26 cellular contexts compared by ENCODE assay signal in the genomic region with DNA sequence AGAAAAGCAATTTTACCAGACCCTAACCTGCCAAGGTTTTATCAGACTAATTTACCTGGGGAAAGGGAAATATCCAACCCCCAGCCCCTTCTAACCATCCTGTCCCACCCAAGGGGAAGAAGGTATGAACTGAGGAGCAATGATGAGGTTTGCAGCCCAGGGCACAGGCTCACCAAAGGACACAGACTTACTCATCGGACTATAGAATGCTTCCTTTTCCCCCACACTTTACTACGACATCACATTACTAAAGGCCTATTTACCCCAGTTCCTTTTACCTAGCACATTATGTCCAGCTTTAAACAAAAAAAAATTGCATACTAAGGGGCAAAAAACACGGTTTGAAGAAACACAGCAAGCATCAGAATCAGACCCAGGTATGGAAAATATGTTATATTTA.
DNase-seq lines count a peak whose midpoint lies in the region; ATAC-seq, FAIRE-seq and TF ChIP-seq lines count a peak whose summit lies in the region.
"Had no signal": no experiment of that assay in that cellular context is flagged by ENCODE, and none has a peak within 500 bp of the region (broad histone marks: within the 10 kb centered on the region; RNA-seq: fewer than 3 reads in every experiment).

No MANE protein-coding gene starts in this region.

- H3K4me1 Mint-ChIP-seq in activated T-cell treated with anti-CD3 and anti-CD28 coated beads, Interleukin-2, amount 50 U/mL, for 72 hours (ENCODE audit: low read depth), result no peaks in the 10 kb centered on the region
- H3K4me1 Mint-ChIP-seq: CD14-positive monocyte; CD8-positive, alpha-beta memory T cell; GM23338 had no signal

- H3K27me3 Mint-ChIP-seq in activated T-cell treated with anti-CD3 and anti-CD28 coated beads, Interleukin-2, amount 50 U/mL, for 72 hours (ENCODE audit: low read depth), result peaks cover 7% of the 10 kb centered on the region

- peaks cover 0 to 6% (median 1%) of the 10 kb centered on the region in 4 donors for H3K9me3 ChIP-seq in sigmoid colon
- H3K9me3 ChIP-seq: BE2C, HAP-1 had no signal

- H3K27ac ChIP-seq in foreskin keratinocyte (peak overlapping the region; percentile 59), sigmoid colon (no peak overlapping the region)
- H3K27ac ChIP-seq: A549; BLaER1 treated with 17β-estradiol and CSF1 and Interleukin-3, amounts not matched to agents 10 nM and 100 nM had no signal

- no peak overlapping the region for H3K4me3 ChIP-seq in epithelial cell of esophagus (ENCODE audit: low read length)
- H3K4me3 ChIP-seq in sigmoid colon, result no peak overlapping the region
- H3K4me3 ChIP-seq: A549; BLaER1 treated with 17β-estradiol and CSF1 and Interleukin-3, amounts not matched to agents 10 nM and 100 nM; GM12878; GM23338; HAP-1 had no signal

- H3K4me1 ChIP-seq in foreskin keratinocyte, result peaks cover 8% of the 10 kb centered on the region
- H3K4me1 ChIP-seq in sigmoid colon, result no peaks in the 10 kb centered on the region
- H3K4me1 ChIP-seq: A549; BE2C; BLaER1 treated with 17β-estradiol and CSF1 and Interleukin-3, amounts not matched to agents 10 nM and 100 nM; HAP-1 had no signal

- no peak for ATAC-seq in foreskin keratinocyte
- no peak for ATAC-seq in activated T-cell treated with anti-CD3 and anti-CD28 coated beads, Interleukin-2, amount 50 U/mL, for 72 hours (replicated peaks in 1 of 2)
- ATAC-seq: A549, GM12878, GM23338 had no signal

- no peak overlapping the region for H3K4me3 Mint-ChIP-seq in activated T-cell treated with anti-CD3 and anti-CD28 coated beads, Interleukin-2, amount 50 U/mL, for 72 hours
- H3K4me3 Mint-ChIP-seq: CD14-positive monocyte; CD4-positive, alpha-beta T cell; CD8-positive, alpha-beta memory T cell; GM23338 had no signal

- H3K27me3 ChIP-seq in foreskin keratinocyte (no peaks in the 10 kb centered on the region), sigmoid colon (no peaks in the 10 kb centered on the region)
- H3K27me3 ChIP-seq: BE2C; BLaER1 treated with 17β-estradiol and CSF1 and Interleukin-3, amounts not matched to agents 10 nM and 100 nM had no signal

- no peaks in the 10 kb centered on the region for H3K36me3 ChIP-seq in sigmoid colon
- H3K36me3 ChIP-seq: BE2C; BLaER1 treated with 17β-estradiol and CSF1 and Interleukin-3, amounts not matched to agents 10 nM and 100 nM; HAP-1 had no signal

- peaks cover 2 to 9% of the 10 kb centered on the region in 2 donors for H3K9me3 Mint-ChIP-seq in activated T-cell treated with anti-CD3 and anti-CD28 coated beads, Interleukin-2, amount 50 U/mL, for 72 hours

- H3K36me3 Mint-ChIP-seq in activated T-cell treated with anti-CD3 and anti-CD28 coated beads, Interleukin-2, amount 50 U/mL, for 72 hours (ENCODE audit: insufficient read depth in 2 of 2), result peaks cover 1 to 2% of the 10 kb centered on the region in 2 donors
- H3K36me3 Mint-ChIP-seq: CD14-positive monocyte; CD8-positive, alpha-beta memory T cell had no signal

- FAIRE-seq in HTR-8/SVneo (lab: Jason Lieb, UNC), result peak; percentile 51
- FAIRE-seq: A549, D721Med, GM12878, GM18507, H54 had no signal

- DNase-seq in EL (peak; percentile 57), HTR-8/SVneo (ENCODE audit: insufficient read length, low spot score) (no peak), epithelial cell of esophagus (ENCODE audit: low read depth) (peak; percentile 46), foreskin keratinocyte (no peak), sigmoid colon (no peak), NCI-H2107 treated with DMSO at 0.1 percent for 48 hours (lab: John Stamatoyannopoulos, UW; ENCODE audit: unreplicated experiment) (no peak), islet precursor cell (no peak)
- DNase-seq in activated T-cell treated with anti-CD3 and anti-CD28 coated beads, Interleukin-2, amount 50 U/mL, for 72 hours, result no peak
- DNase-seq: 8988T; ACHN; AML-193; BE2C; CD4-positive, alpha-beta T cell; CD8-positive, alpha-beta memory T cell; DMS 273 treated with DMSO at 0.1 percent for 48 hours; DMS79; GDM1 had no signal

- TF ChIP-seq CTCF in epithelial cell of esophagus (IDR thresholded peaks at IDR 0.05; ENCODE audit: insufficient read depth, low read depth, low read length, missing control alignments) (no peak), foreskin keratinocyte (conservative IDR thresholded peaks at IDR 0.05) (no peak), sigmoid colon (IDR thresholded peaks at IDR 0.05) (no peak)

- no peak for TF ChIP-seq EP300 in sigmoid colon (IDR thresholded peaks at IDR 0.05)

- H3K27ac Mint-ChIP-seq in activated T-cell treated with anti-CD3 and anti-CD28 coated beads, Interleukin-2, amount 50 U/mL, for 72 hours, result no peak overlapping the region
- H3K27ac Mint-ChIP-seq: CD14-positive monocyte; CD4-positive, alpha-beta T cell; CD8-positive, alpha-beta memory T cell; GM23338 had no signal

- 80 to 87% methylated on average over 3 of the region's 3 CpGs for WGBS in sigmoid colon, 2 donors

- no peak for TF ChIP-seq POLR2A in sigmoid colon (IDR thresholded peaks at IDR 0.05)

- intact Hi-C loops in sigmoid colon (cut with DNase I), result no loop called here

Comparison
In these comparisons a context has a peak if more than half of its experiments do, and no peak if none do; other contexts are left out.
1. DNase-seq: peak in EL (single experiment) and epithelial cell of esophagus (single experiment); none in HTR-8/SVneo (single experiment), foreskin keratinocyte (0 of 2), sigmoid colon (single experiment), NCI-H2107 treated with DMSO at 0.1 percent for 48 hours (single experiment), islet precursor cell (single experiment) and activated T-cell treated with anti-CD3 and anti-CD28 coated beads, Interleukin-2, amount 50 U/mL, for 72 hours (0 of 2).